1 cellular context compared by ENCODE assay signal in genomic region chr12:52980773-52981423, GRCh38.
TF ChIP-seq lines count a peak whose summit lies in the region.

No MANE protein-coding gene starts in this region.

TF ChIP-seq in GM12878, 131 proteins besides CTCF, POLR2A, EP300 and RAD21 (continued from another document):
- TF ChIP-seq CUX1 (IDR thresholded peaks at IDR 0.05; ENCODE audit: insufficient replicate concordance, low read depth, low read length) (no peak), ETV6 (conservative IDR thresholded peaks at IDR 0.05 in 1 of 2, IDR thresholded peaks at IDR 0.05 in 1 of 2; ENCODE audit: borderline replicate concordance in 1 of 2, low read depth in 1 of 2) (no peak), MTA2 (IDR thresholded peaks at IDR 0.05; ENCODE audit: low read depth) (no peak), CREM (IDR thresholded peaks at IDR 0.05; ENCODE audit: low read depth) (0 out of 2 replicates have a peak, but pooled peaks have one; percentile 16), IKZF2 (IDR thresholded peaks at IDR 0.05) (no peak), CHD1 (IDR thresholded peaks at IDR 0.05; ENCODE audit: low read depth, low read length) (no peak), KLF5 (IDR thresholded peaks at IDR 0.05; ENCODE audit: partially characterized antibody) (no peak), KAT2A (conservative IDR thresholded peaks at IDR 0.05; ENCODE audit: control insufficient read depth, low read depth, low read length) (no peak), MEF2A (IDR thresholded peaks at IDR 0.05; ENCODE audit: insufficient read depth, low read depth, low read length) (no peak), ZNF687 (IDR thresholded peaks at IDR 0.05) (no peak), SMC3 (IDR thresholded peaks at IDR 0.05; ENCODE audit: borderline replicate concordance, low read length) (peak; percentile 99), NRF1 (conservative IDR thresholded peaks at IDR 0.05; ENCODE audit: low read depth, low read length) (no peak), ASH2L (IDR thresholded peaks at IDR 0.05; ENCODE audit: borderline replicate concordance, low read depth) (no peak), TBL1XR1 (IDR thresholded peaks at IDR 0.05; ENCODE audit: low read depth, low read length) (no peak)
- TF ChIP-seq, protein P1, sequence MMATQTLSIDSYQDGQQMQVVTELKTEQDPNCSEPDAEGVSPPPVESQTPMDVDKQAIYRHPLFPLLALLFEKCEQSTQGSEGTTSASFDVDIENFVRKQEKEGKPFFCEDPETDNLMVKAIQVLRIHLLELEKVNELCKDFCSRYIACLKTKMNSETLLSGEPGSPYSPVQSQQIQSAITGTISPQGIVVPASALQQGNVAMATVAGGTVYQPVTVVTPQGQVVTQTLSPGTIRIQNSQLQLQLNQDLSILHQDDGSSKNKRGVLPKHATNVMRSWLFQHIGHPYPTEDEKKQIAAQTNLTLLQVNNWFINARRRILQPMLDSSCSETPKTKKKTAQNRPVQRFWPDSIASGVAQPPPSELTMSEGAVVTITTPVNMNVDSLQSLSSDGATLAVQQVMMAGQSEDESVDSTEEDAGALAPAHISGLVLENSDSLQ (IDR thresholded peaks at IDR 0.05): no peak
- TF ChIP-seq, protein P2, sequence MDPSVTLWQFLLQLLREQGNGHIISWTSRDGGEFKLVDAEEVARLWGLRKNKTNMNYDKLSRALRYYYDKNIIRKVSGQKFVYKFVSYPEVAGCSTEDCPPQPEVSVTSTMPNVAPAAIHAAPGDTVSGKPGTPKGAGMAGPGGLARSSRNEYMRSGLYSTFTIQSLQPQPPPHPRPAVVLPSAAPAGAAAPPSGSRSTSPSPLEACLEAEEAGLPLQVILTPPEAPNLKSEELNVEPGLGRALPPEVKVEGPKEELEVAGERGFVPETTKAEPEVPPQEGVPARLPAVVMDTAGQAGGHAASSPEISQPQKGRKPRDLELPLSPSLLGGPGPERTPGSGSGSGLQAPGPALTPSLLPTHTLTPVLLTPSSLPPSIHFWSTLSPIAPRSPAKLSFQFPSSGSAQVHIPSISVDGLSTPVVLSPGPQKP (IDR thresholded peaks at IDR 0.05; ENCODE audit: low read depth, low read length): no peak
TF ChIP-seq in GM12878: peak in this region for 13.
